ENCODE assay signal across 9 cellular contexts in genomic region chr6:11241793-11242201, GRCh38. TPM values are rescaled to one million over a fixed set of nuclear protein-coding genes. Genes with fewer than 3 reads are reported as not detected.
DNase-seq lines count a peak whose midpoint lies in the region; ATAC-seq and TF ChIP-seq lines count a peak whose summit lies in the region.
"Had no signal": no experiment of that assay in that cellular context is flagged by ENCODE, and none has a peak within 500 bp of the region (broad histone marks: within the 10 kb centered on the region; RNA-seq: fewer than 3 reads in every experiment).

No MANE protein-coding gene starts in this region.

- H2BK5ac ChIP-seq in neuronal stem cell (ENCODE audit: low read length): no peak overlapping the region

- no peak overlapping the region for H3K14ac ChIP-seq in neuronal stem cell (ENCODE audit: low read length)

- no peaks in the 10 kb centered on the region for H3K9me3 ChIP-seq in ascending aorta
- H3K9me3 ChIP-seq in heart right ventricle: no peaks in the 10 kb centered on the region
- no peaks in the 10 kb centered on the region for H3K9me3 ChIP-seq in neuronal stem cell (replicated peaks in 1 of 2; ENCODE audit: control insufficient read depth in 2 of 2, insufficient read depth in 1 of 2, low read depth in 1 of 2, low read length in 2 of 2)

- no peak overlapping the region for H3K27ac Mint-ChIP-seq in stimulated activated memory B cell treated with anti-CD40 and anti-IgM and Interleukin-4, amounts not matched to agents 10 μg/mL and 1 μg/mL and 100 μg/mL, for 72 hours
- H3K27ac Mint-ChIP-seq: activated naive CD8-positive, alpha-beta T cell had no signal

- H3K18ac ChIP-seq in neuronal stem cell (ENCODE audit: low read length): no peak overlapping the region

- H3K4me1 ChIP-seq in ascending aorta (peaks cover 11 to 34% of the 10 kb centered on the region in 2 donors), heart right ventricle (peaks cover 0 to 27% (median 8%) of the 10 kb centered on the region in 9 donors), neuronal stem cell (ENCODE audit: control insufficient read depth in 2 of 2, insufficient read depth in 1 of 2, low read depth in 1 of 2, low read length in 2 of 2) (peaks cover 2 to 12% of the 10 kb centered on the region in 2 donors)

- intact Hi-C loops in ascending aorta (cut with DNase I): loop anchor here (1.0 to 5.0 kb wide), 3 partner anchors 10 to 255 kb away; no protein-coding TSS in a partner anchor
- intact Hi-C loops in heart right ventricle (cut with DNase I): loop anchor here in 4 of 10 donors (5.0 to 10.0 kb wide), 3 partner anchors 69 to 256 kb away; no protein-coding TSS in a partner anchor

- peaks cover 32% of the 10 kb centered on the region for H3K4me1 Mint-ChIP-seq in stimulated activated memory B cell treated with anti-CD40 and anti-IgM and Interleukin-4, amounts not matched to agents 10 μg/mL and 1 μg/mL and 100 μg/mL, for 72 hours

- TF ChIP-seq CTCF in AG04449 (IDR thresholded peaks at IDR 0.05; ENCODE audit: insufficient read depth, low read length, missing control alignments) (peak; percentile 6), ascending aorta (IDR thresholded peaks at IDR 0.05) (peak; percentile 82 to 96 (median 88)), heart right ventricle (IDR thresholded peaks at IDR 0.05) (peak; percentile 26 to 77 (median 54))

- WGBS in heart right ventricle, 2 donors: 35 to 49% methylated on average over 17 of the region's 17 CpGs
- no CpG with 5 or more reads among the region's 17 CpGs for WGBS in neuronal stem cell (ENCODE audit: extremely low coverage in 2 of 2, insufficient read length in 2 of 2, insufficient replicate concordance in 1 of 2), 2 donors

- POLR2A ChIA-PET in AG04449 (lab: Yijun Ruan, JAX): interaction anchor here (0.8 kb wide), 1 partner anchor 9 kb away, joined by 3 read pairs; no protein-coding TSS in a partner anchor

- H3K27ac ChIP-seq in ascending aorta (peak overlapping the region; percentile 37 to 61), heart right ventricle (peak overlapping the region in 1 of 10 donors; percentile 4), neuronal stem cell (replicated peaks; ENCODE audit: low read length) (peak overlapping the region; percentile 23)

- H3K4ac ChIP-seq in neuronal stem cell (ENCODE audit: low read length): no peak overlapping the region

- no peaks in the 10 kb centered on the region for H3K79me1 ChIP-seq in neuronal stem cell (ENCODE audit: low read depth, low read length)

- H4K91ac ChIP-seq in neuronal stem cell (ENCODE audit: low read depth, low read length, poor library complexity): no peak overlapping the region

- no peaks in the 10 kb centered on the region for H3K36me3 ChIP-seq in ascending aorta
- no peaks in the 10 kb centered on the region for H3K36me3 ChIP-seq in heart right ventricle
- H3K36me3 ChIP-seq in neuronal stem cell (replicated peaks in 1 of 2; ENCODE audit: control insufficient read depth in 2 of 2, insufficient read depth in 2 of 2, low read length in 2 of 2): no peaks in the 10 kb centered on the region

- H3K9ac ChIP-seq in neuronal stem cell (ENCODE audit: low read depth, low read length, poor library complexity): no peak overlapping the region

- peaks cover 49% of the 10 kb centered on the region for H3K36me3 Mint-ChIP-seq in stimulated activated memory B cell treated with anti-CD40 and anti-IgM and Interleukin-4, amounts not matched to agents 10 μg/mL and 1 μg/mL and 100 μg/mL, for 72 hours

- H2BK120ac ChIP-seq in neuronal stem cell (ENCODE audit: low read depth, low read length): no peak overlapping the region

- peaks cover 2% of the 10 kb centered on the region for H3K9me3 Mint-ChIP-seq in stimulated activated memory B cell treated with anti-CD40 and anti-IgM and Interleukin-4, amounts not matched to agents 10 μg/mL and 1 μg/mL and 100 μg/mL, for 72 hours

- no peaks in the 10 kb centered on the region for H3K27me3 Mint-ChIP-seq in stimulated activated memory B cell treated with anti-CD40 and anti-IgM and Interleukin-4, amounts not matched to agents 10 μg/mL and 1 μg/mL and 100 μg/mL, for 72 hours
- H3K27me3 Mint-ChIP-seq: activated naive CD8-positive, alpha-beta T cell had no signal

- no peak overlapping the region for H4K8ac ChIP-seq in neuronal stem cell (ENCODE audit: low read depth, low read length)

- no peak overlapping the region for H3K4me3 ChIP-seq in AG04449 (ENCODE audit: low read depth, low read length)
- no peak overlapping the region for H3K4me3 ChIP-seq in ascending aorta
- no peak overlapping the region for H3K4me3 ChIP-seq in heart right ventricle
- no peak overlapping the region for H3K4me3 ChIP-seq in neuronal stem cell (ENCODE audit: low read length in 2 of 2)

- no peak overlapping the region for H3K23ac ChIP-seq in neuronal stem cell (ENCODE audit: low read depth, low read length, poor library complexity)

- H2BK15ac ChIP-seq in neuronal stem cell (ENCODE audit: low read length): no peak overlapping the region

- peak; percentile 80 to 95 (median 90) for ATAC-seq in heart right ventricle
- ATAC-seq in stimulated activated memory B cell treated with anti-CD40 and anti-IgM and Interleukin-4, amounts not matched to agents 10 μg/mL and 1 μg/mL and 100 μg/mL, for 72 hours: no peak

- CTCF ChIA-PET in AG04449 (lab: Yijun Ruan, JAX): interaction anchor here (0.8 to 3.3 kb wide), 7 partner anchors 10 to 254 kb away, joined by 3 to 19 read pairs (median 4); no protein-coding TSS in a partner anchor

- no peak overlapping the region for H2BK12ac ChIP-seq in neuronal stem cell (ENCODE audit: low read length)

- DNase-seq in AG04449 (ENCODE audit: low read depth, low spot score) (no peak), ascending aorta (ENCODE audit: low spot score in 2 of 2) (peak in 1 of 2 donors; percentile 88), heart right ventricle (peak; percentile 67 to 73), neuronal stem cell (ENCODE audit: low spot score) (peak; percentile 55), NOMO-1 treated with dmso at 0.1 percent for 144 hours (lab: John Stamatoyannopoulos, UW; ENCODE audit: unreplicated experiment) (no peak), Kasumi-1 (lab: John Stamatoyannopoulos, UW) (no peak)
- no peak for DNase-seq in activated CD4-positive, alpha-beta T cell treated with anti-CD3 and anti-CD28 coated beads, Interleukin-2, amount 50 U/mL, for 1 hour

- H3K27me3 ChIP-seq in ascending aorta: no peaks in the 10 kb centered on the region
- no peaks in the 10 kb centered on the region for H3K27me3 ChIP-seq in heart right ventricle
- no peaks in the 10 kb centered on the region for H3K27me3 ChIP-seq in neuronal stem cell (ENCODE audit: control insufficient read depth in 3 of 3, insufficient read depth in 3 of 3, low read depth in 1 of 3, low read length in 3 of 3)

- no peak overlapping the region for H3K4me2 ChIP-seq in neuronal stem cell (ENCODE audit: insufficient read depth, low read length, poor library complexity, severe bottlenecking)

- H2AK5ac ChIP-seq in neuronal stem cell (ENCODE audit: low read depth, low read length): no peak overlapping the region

- peak overlapping the region; percentile 60 for H2AFZ ChIP-seq in neuronal stem cell (ENCODE audit: low read length)

- H3K4me3 Mint-ChIP-seq in stimulated activated memory B cell treated with anti-CD40 and anti-IgM and Interleukin-4, amounts not matched to agents 10 μg/mL and 1 μg/mL and 100 μg/mL, for 72 hours: no peak overlapping the region
- H3K4me3 Mint-ChIP-seq: activated naive CD8-positive, alpha-beta T cell had no signal

RNA-seq across cellular contexts. Expression of gene NEDD9, which starts 9.3 kb away (rescaled TPM):
- total RNA-seq in ascending aorta (150 TPM), heart right ventricle (10 to 100 TPM; 10.8 to 34.2 (median 24.6) TPM)
- polyA plus RNA-seq in heart right ventricle: 10 to 100 TPM; 18.7 to 19.3 TPM
- 6.2 TPM for polyA plus RNA-seq in neuronal stem cell (2013, experiment 1 of 2)
- 6.4 TPM for polyA plus RNA-seq in neuronal stem cell (2013, experiment 2 of 2)

Comparison
In these comparisons a context has a peak if more than half of its experiments do, and no peak if none do; other contexts are left out.
1. DNase-seq: peak in heart right ventricle (2 of 2) and neuronal stem cell (single experiment); none in AG04449 (single experiment), NOMO-1 treated with dmso at 0.1 percent for 144 hours (single experiment), activated CD4-positive, alpha-beta T cell treated with anti-CD3 and anti-CD28 coated beads, Interleukin-2, amount 50 U/mL, for 1 hour (single experiment) and Kasumi-1 (0 of 2).
2. CTCF ChIP-seq: peak in every context shown above with its lines; median percentile 88 in ascending aorta; 54 in heart right ventricle; 6 in AG04449.